ENCODE assay signal across 1 cellular context in the genomic region with DNA sequence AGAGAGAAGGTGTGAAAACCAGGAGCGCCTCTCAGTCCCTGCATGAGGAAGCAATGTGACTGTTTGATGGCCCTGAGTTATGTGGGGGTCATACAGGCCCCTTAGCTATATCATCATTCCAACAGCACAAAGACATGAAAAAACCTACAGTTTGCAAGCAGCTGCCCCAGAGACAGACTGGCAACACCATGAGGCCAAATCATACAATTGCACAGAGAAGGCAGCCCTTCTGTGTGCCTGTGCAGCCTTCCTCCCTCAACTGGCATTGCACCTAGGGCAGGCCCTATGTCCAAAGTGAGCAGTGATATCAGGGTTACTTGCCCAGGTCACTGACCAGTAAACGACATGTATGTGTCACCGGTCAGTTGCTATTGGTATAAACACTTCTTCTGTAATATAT.
TF ChIP-seq lines count a peak whose summit lies in the region.

No MANE protein-coding gene starts in this region.

TF ChIP-seq in A549, 52 proteins besides CTCF, POLR2A, EP300 and RAD21:
- TF ChIP-seq JUN (IDR thresholded peaks at IDR 0.05) (no peak), HOXA7 (CRISPR knock-in tag; IDR thresholded peaks at IDR 0.05) (no peak), ZC3H11A (IDR thresholded peaks at IDR 0.05) (no peak), RCOR1 (IDR thresholded peaks at IDR 0.05; ENCODE audit: low read depth, low read length) (no peak), SREBF2 (IDR thresholded peaks at IDR 0.05) (no peak), EHF (CRISPR knock-in tag; IDR thresholded peaks at IDR 0.05) (no peak), HMGXB4 (CRISPR knock-in tag; IDR thresholded peaks at IDR 0.05; ENCODE audit: borderline replicate concordance) (no peak), TFCP2L1 (CRISPR knock-in tag; IDR thresholded peaks at IDR 0.05) (no peak), NR3C1 (IDR thresholded peaks at IDR 0.05) (no peak), CHD2 (IDR thresholded peaks at IDR 0.05; ENCODE audit: low read length, partially characterized antibody) (no peak), NFE2L2 (conservative IDR thresholded peaks at IDR 0.05; ENCODE audit: low read length) (no peak), BHLHE40 (IDR thresholded peaks at IDR 0.05; ENCODE audit: low read depth, low read length) (no peak)
- TF ChIP-seq, protein P1, sequence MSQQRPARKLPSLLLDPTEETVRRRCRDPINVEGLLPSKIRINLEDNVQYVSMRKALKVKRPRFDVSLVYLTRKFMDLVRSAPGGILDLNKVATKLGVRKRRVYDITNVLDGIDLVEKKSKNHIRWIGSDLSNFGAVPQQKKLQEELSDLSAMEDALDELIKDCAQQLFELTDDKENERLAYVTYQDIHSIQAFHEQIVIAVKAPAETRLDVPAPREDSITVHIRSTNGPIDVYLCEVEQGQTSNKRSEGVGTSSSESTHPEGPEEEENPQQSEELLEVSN (IDR thresholded peaks at IDR 0.05; ENCODE audit: borderline replicate concordance, low read depth): 0 out of 2 replicates have a peak, but pooled peaks have one; percentile 10
- TF ChIP-seq, protein P2, sequence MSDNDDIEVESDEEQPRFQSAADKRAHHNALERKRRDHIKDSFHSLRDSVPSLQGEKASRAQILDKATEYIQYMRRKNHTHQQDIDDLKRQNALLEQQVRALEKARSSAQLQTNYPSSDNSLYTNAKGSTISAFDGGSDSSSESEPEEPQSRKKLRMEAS (IDR thresholded peaks at IDR 0.05): 0 out of 2 replicates have a peak, but pooled peaks have one; percentile 17
- TF ChIP-seq, protein P3, sequence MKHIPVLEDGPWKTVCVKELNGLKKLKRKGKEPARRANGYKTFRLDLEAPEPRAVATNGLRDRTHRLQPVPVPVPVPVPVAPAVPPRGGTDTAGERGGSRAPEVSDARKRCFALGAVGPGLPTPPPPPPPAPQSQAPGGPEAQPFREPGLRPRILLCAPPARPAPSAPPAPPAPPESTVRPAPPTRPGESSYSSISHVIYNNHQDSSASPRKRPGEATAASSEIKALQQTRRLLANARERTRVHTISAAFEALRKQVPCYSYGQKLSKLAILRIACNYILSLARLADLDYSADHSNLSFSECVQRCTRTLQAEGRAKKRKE (CRISPR knock-in tag; IDR thresholded peaks at IDR 0.05; ENCODE audit: low read depth): no peak
